ENCODE assay signal across 8 cellular contexts in genomic region chr11:103326070-103326794, GRCh38.
DNase-seq lines count a peak whose midpoint lies in the region; ATAC-seq and TF ChIP-seq lines count a peak whose summit lies in the region.

No MANE protein-coding gene starts in this region.

- TF ChIP-seq POLR2A in heart left ventricle (IDR thresholded peaks at IDR 0.05), result no peak

- no peaks in the 10 kb centered on the region for H3K9me3 Mint-ChIP-seq in activated CD8-positive, alpha-beta T cell treated with anti-CD3 and anti-CD28 coated beads for 36 hours

- ATAC-seq in activated CD4-positive, CD25-positive, alpha-beta regulatory T cell treated with anti-CD3 and anti-CD28 coated beads, Interleukin-2, amount 50 U/mL, for 24 hours, result peak; percentile 38 to 65
- ATAC-seq in GM19455 (IDR thresholded peaks at IDR 0.05; ENCODE audit: unreplicated experiment), result peak; percentile 96
- ATAC-seq in HG03432 (IDR thresholded peaks at IDR 0.05; ENCODE audit: unreplicated experiment), result peak; percentile 98
- ATAC-seq in activated CD8-positive, alpha-beta T cell treated with anti-CD3 and anti-CD28 coated beads for 36 hours, result peak; percentile 96
- peak in 3 of 4 donors; percentile 77 to 86 (median 83) for ATAC-seq in heart left ventricle

- peaks cover 0 to 7% (median 0%) of the 10 kb centered on the region in 9 donors for H3K36me3 ChIP-seq in heart left ventricle

- no peak overlapping the region for H3K4me3 Mint-ChIP-seq in activated CD8-positive, alpha-beta T cell treated with anti-CD3 and anti-CD28 coated beads for 36 hours

- H3K4me1 Mint-ChIP-seq in activated CD8-positive, alpha-beta T cell treated with anti-CD3 and anti-CD28 coated beads for 36 hours (ENCODE audit: low read depth), result peaks cover 8% of the 10 kb centered on the region

- TF ChIP-seq CTCF in activated CD8-positive, alpha-beta T cell treated with anti-CD3 and anti-CD28 coated beads for 36 hours (IDR thresholded peaks at IDR 0.05), result peak; percentile 63
- TF ChIP-seq CTCF in heart left ventricle (IDR thresholded peaks at IDR 0.05), result peak; percentile 44 to 73 (median 56)

- POLR2A ChIA-PET in activated CD8-positive, alpha-beta T cell treated with anti-CD3 and anti-CD28 coated beads for 36 hours (lab: Charles Lee), result no interaction called here

- H3K27ac ChIP-seq in heart left ventricle, result no peak overlapping the region

- WGBS in heart left ventricle, 4 donors, result 62 to 79% (median 74%) methylated on average over 22 to 25 of the region's 25 CpGs

- no peak overlapping the region for H3K4me3 ChIP-seq in heart left ventricle

- no peaks in the 10 kb centered on the region for H3K27me3 Mint-ChIP-seq in activated CD8-positive, alpha-beta T cell treated with anti-CD3 and anti-CD28 coated beads for 36 hours

- no peaks in the 10 kb centered on the region for H3K27me3 ChIP-seq in heart left ventricle

- CTCF ChIA-PET in activated CD8-positive, alpha-beta T cell treated with anti-CD3 and anti-CD28 coated beads for 36 hours (lab: Charles Lee), result interaction anchor here (0.9 to 1.9 kb wide), 3 partner anchors 9 to 277 kb away, joined by 3 to 5 read pairs (median 5); no protein-coding TSS in a partner anchor

- no peaks in the 10 kb centered on the region for H3K36me3 Mint-ChIP-seq in activated CD8-positive, alpha-beta T cell treated with anti-CD3 and anti-CD28 coated beads for 36 hours (ENCODE audit: low read depth)

- H3K4me1 ChIP-seq in heart left ventricle, result peaks cover 0 to 14% (median 7%) of the 10 kb centered on the region in 12 donors

- H3K9me3 ChIP-seq in heart left ventricle, result no peaks in the 10 kb centered on the region

- no peak for DNase-seq in activated CD4-positive, CD25-positive, alpha-beta regulatory T cell treated with anti-CD3 and anti-CD28 coated beads, Interleukin-2, amount 50 U/mL, for 72 hours
- peak; percentile 43 for DNase-seq in NCI-H226
- peak; percentile 30 for DNase-seq in activated CD8-positive, alpha-beta T cell treated with anti-CD3 and anti-CD28 coated beads for 36 hours
- peak in 4 of 5 donors; percentile 15 to 42 (median 28) for DNase-seq in heart left ventricle
- DNase-seq in pulmonary artery endothelial cell (ENCODE audit: low read depth, low spot score), result peak; percentile 33

- intact Hi-C loops in activated CD8-positive, alpha-beta T cell treated with anti-CD3 and anti-CD28 coated beads for 36 hours (cut with micrococcal nuclease), result loop anchor here (1.0 kb wide), 1 partner anchor 275 kb away; no protein-coding TSS in a partner anchor
- intact Hi-C loops in heart left ventricle (cut with DNase I), result loop anchor here in 9 of 10 donors (1.0 to 5.0 kb wide), 4 partner anchors 271 to 276 kb away; no protein-coding TSS in a partner anchor

- no peak overlapping the region for H3K27ac Mint-ChIP-seq in activated CD8-positive, alpha-beta T cell treated with anti-CD3 and anti-CD28 coated beads for 36 hours
